ENCODE assay signal across 27 cellular contexts in genomic region chr15:36877294-36877693, GRCh38.
DNase-seq lines count a peak whose midpoint lies in the region; ATAC-seq, FAIRE-seq and TF ChIP-seq lines count a peak whose summit lies in the region.
"Had no signal": no experiment of that assay in that cellular context is flagged by ENCODE, and none has a peak within 500 bp of the region (broad histone marks: within the 10 kb centered on the region; RNA-seq: fewer than 3 reads in every experiment).

No MANE protein-coding gene starts in this region.

- H3K4me2 ChIP-seq in GM23338, result peak overlapping the region; percentile 82

- peak overlapping the region; percentile 75 for H3K4me3 Mint-ChIP-seq in GM23338
- H3K4me3 Mint-ChIP-seq in progenitor cell of endocrine pancreas (ENCODE audit: low read depth), result peak overlapping the region; percentile 10
- H3K4me3 Mint-ChIP-seq: T-helper 2 cell treated with Interferon-gamma antibody and Interleukin-4, amounts not matched to agents 5 μg/mL and 100 μg/mL, for 36 hours had no signal

- H3K4me1 ChIP-seq in GM23338 (ENCODE audit: insufficient read depth), result peaks cover 52% of the 10 kb centered on the region
- H3K4me1 ChIP-seq in RWPE2 (ENCODE audit: insufficient read depth, poor library complexity, severe bottlenecking), result no peaks in the 10 kb centered on the region
- H3K4me1 ChIP-seq: pancreas had no signal

- no peaks in the 10 kb centered on the region for H3K9me2 ChIP-seq in GM23338 (ENCODE audit: insufficient read depth)

- peak in 1 of 2 experiments; percentile 13; a peak in 1 of 4 replicates for TF ChIP-seq CTCF in GM23338 (conservative IDR thresholded peaks at IDR 0.05; ENCODE audit: low read depth in 2 of 2)
- TF ChIP-seq CTCF in RWPE2 (IDR thresholded peaks at IDR 0.05; ENCODE audit: poor library complexity, severe bottlenecking), result no peak
- TF ChIP-seq CTCF in progenitor cell of endocrine pancreas (IDR thresholded peaks at IDR 0.05; ENCODE audit: unreplicated experiment), result no peak
- no peak for TF ChIP-seq CTCF in D721Med (IDR thresholded peaks at IDR 0.05; ENCODE audit: insufficient read depth, missing control alignments)

- H3K27me3 ChIP-seq in GM23338 (ENCODE audit: insufficient read depth) (peaks cover 77% of the 10 kb centered on the region), RWPE2 (ENCODE audit: insufficient read depth, poor library complexity, severe bottlenecking) (peaks cover 61% of the 10 kb centered on the region)

- peaks cover 53% of the 10 kb centered on the region for H3K27me3 Mint-ChIP-seq in GM23338 (ENCODE audit: insufficient read depth, low read depth, poor library complexity)
- H3K27me3 Mint-ChIP-seq in progenitor cell of endocrine pancreas, result peaks cover 39% of the 10 kb centered on the region

- FAIRE-seq in D721Med (lab: Jason Lieb, UNC), result no peak
- FAIRE-seq: G401.6, GM18507, pancreas had no signal

- H3K9me3 ChIP-seq in RWPE2 (ENCODE audit: severe bottlenecking) (no peaks in the 10 kb centered on the region), iPS-18c (ENCODE audit: control insufficient read depth, insufficient read depth, low read length) (no peaks in the 10 kb centered on the region)
- H3K9me3 ChIP-seq: gastroesophageal sphincter, pancreas, sigmoid colon, thyroid gland had no signal

- H3K4me1 Mint-ChIP-seq in GM23338, result peaks cover 42% of the 10 kb centered on the region
- H3K4me1 Mint-ChIP-seq in progenitor cell of endocrine pancreas (ENCODE audit: low read depth), result peaks cover 35% of the 10 kb centered on the region
- H3K4me1 Mint-ChIP-seq: CD14-positive monocyte had no signal

- peak overlapping the region; percentile 89; the same call in 1 of the 2 replicates for H2AFZ ChIP-seq in GM23338

- no peaks in the 10 kb centered on the region for H3K79me2 ChIP-seq in GM23338 (replicated peaks; ENCODE audit: insufficient read depth)

- H3K36me3 Mint-ChIP-seq in GM23338 (ENCODE audit: low read depth), result no peaks in the 10 kb centered on the region
- H3K36me3 Mint-ChIP-seq in progenitor cell of endocrine pancreas (ENCODE audit: insufficient read depth), result no peaks in the 10 kb centered on the region
- H3K36me3 Mint-ChIP-seq: CD14-positive monocyte, memory B cell had no signal

- DNase-seq in GM23338 (ENCODE audit: low spot score) (peak; percentile 69), RWPE2 (ENCODE audit: low spot score) (no peak), progenitor cell of endocrine pancreas (ENCODE audit: low spot score, unreplicated experiment) (no peak), NCI-H510A treated with DMSO at 0.1 percent for 48 hours (lab: John Stamatoyannopoulos, UW) (no peak), D721Med (ENCODE audit: insufficient read length, low spot score) (no peak), sciatic nerve (ENCODE audit: low spot score) (no peak)
- DNase-seq: activated CD4-positive, alpha-beta T cell treated with anti-CD3 and anti-CD28 coated beads, Interleukin-2, amount 10 ng/mL, durations not matched to agents 7 days and 5 days; activated naive CD4-positive, alpha-beta T cell treated with anti-CD3 and anti-CD28 coated beads, Interleukin-2, amount 50 U/mL, for 16 hours; anterior cingulate cortex; DMS 273 treated with DMSO at 0.1 percent for 48 hours; GOT3; NCI-H1694 treated with DMSO at 0.1 percent for 48 hours; NCI-H2171; NCI-H69; RPMI8226; sigmoid colon; stimulated activated naive CD8-positive, alpha-beta T cell treated with anti-CD3 and anti-CD28 coated beads, Interleukin-15, Interleukin-2, amounts not matched to agents 100 U/mL and 50 U/mL, for 24 hours; thyroid gland; WERI-Rb-1 had no signal

- H3K9me3 Mint-ChIP-seq in GM23338 (no peaks in the 10 kb centered on the region), progenitor cell of endocrine pancreas (ENCODE audit: low read depth) (no peaks in the 10 kb centered on the region)
- H3K9me3 Mint-ChIP-seq: activated CD4-positive, alpha-beta T cell treated with anti-CD3 and anti-CD28 coated beads, Interleukin-2, amount 10 ng/mL, durations not matched to agents 7 days and 5 days; T-helper 2 cell treated with Interferon-gamma antibody and Interleukin-4, amounts not matched to agents 5 μg/mL and 100 μg/mL, for 36 hours had no signal

- ATAC-seq in GM23338 (peak; percentile 53), RWPE2 (ENCODE audit: low read depth) (peak; percentile 29; the same call in 2 of the 3 replicates), sciatic nerve (no peak)
- ATAC-seq: gastroesophageal sphincter; pancreas; stimulated activated naive CD8-positive, alpha-beta T cell treated with anti-CD3 and anti-CD28 coated beads, Interleukin-15, Interleukin-2, amounts not matched to agents 100 U/mL and 50 U/mL, for 24 hours had no signal

- H3K27ac Mint-ChIP-seq in GM23338, result no peak overlapping the region
- no peak overlapping the region for H3K27ac Mint-ChIP-seq in progenitor cell of endocrine pancreas
- H3K27ac Mint-ChIP-seq: activated CD4-positive, alpha-beta T cell treated with anti-CD3 and anti-CD28 coated beads, Interleukin-2, amount 10 ng/mL, durations not matched to agents 7 days and 5 days; CD14-positive monocyte; memory B cell; T-helper 2 cell treated with Interferon-gamma antibody and Interleukin-4, amounts not matched to agents 5 μg/mL and 100 μg/mL, for 36 hours had no signal

- peaks cover 11% of the 10 kb centered on the region; the same call in 1 of the 2 replicates for H4K20me1 ChIP-seq in GM23338 (replicated peaks; ENCODE audit: insufficient read depth)

- H3F3A ChIP-seq in GM23338 (replicated peaks; ENCODE audit: low read depth), result peaks cover 27% of the 10 kb centered on the region; the same call in 1 of the 2 replicates

- H3K4me3 ChIP-seq in GM23338 (peak overlapping the region; percentile 62), RWPE2 (ENCODE audit: severe bottlenecking) (no peak overlapping the region), iPS-18c (ENCODE audit: insufficient read depth, low read depth, low read length) (peak overlapping the region; percentile 41; the same call in 1 of the 2 replicates)
- H3K4me3 ChIP-seq: pancreas, thyroid gland had no signal

- no peak overlapping the region for H3K27ac ChIP-seq in GM23338 (ENCODE audit: low read depth)
- H3K27ac ChIP-seq in RWPE2 (ENCODE audit: poor library complexity, severe bottlenecking), result no peak overlapping the region
- H3K27ac ChIP-seq: gastroesophageal sphincter, pancreas, thyroid gland, WERI-Rb-1 had no signal

- intact Hi-C loops in sciatic nerve (cut with DNase I), result no loop called here

- H3K36me3 ChIP-seq in GM23338 (ENCODE audit: insufficient read depth) (no peaks in the 10 kb centered on the region), RWPE2 (ENCODE audit: low read depth) (no peaks in the 10 kb centered on the region)
- H3K36me3 ChIP-seq: gastroesophageal sphincter, pancreas, sigmoid colon, thyroid gland, WERI-Rb-1 had no signal

TF ChIP-seq in GM23338, 12 proteins besides CTCF, POLR2A, EP300 and RAD21 (continues in another document):
- TF ChIP-seq ETS1 (IDR thresholded peaks at IDR 0.05) (no peak), NANOG (IDR thresholded peaks at IDR 0.05; ENCODE audit: borderline replicate concordance) (no peak)
